Comparison of ENCODE assay signal across 16 cellular contexts in the genomic region with DNA sequence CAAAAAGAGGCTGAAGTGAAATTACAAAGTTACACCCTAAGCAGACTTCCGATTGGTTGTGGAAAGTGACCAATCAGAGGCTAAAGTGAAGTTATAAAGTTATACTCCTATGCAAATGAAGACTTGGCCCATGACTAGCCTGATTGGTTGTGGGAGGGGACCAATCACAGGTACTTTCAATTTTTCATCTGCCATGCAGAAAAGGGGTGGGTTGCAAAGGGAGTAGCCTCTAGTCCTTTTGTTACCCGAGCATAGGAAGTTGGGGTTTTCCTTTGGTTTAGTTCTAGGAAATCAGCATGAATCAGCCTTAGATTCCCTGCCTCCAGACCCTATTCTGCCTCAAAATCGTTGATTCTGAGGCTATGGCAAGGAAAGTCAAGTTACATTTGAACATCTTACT.
DNase-seq lines count a peak whose midpoint lies in the region; ATAC-seq and TF ChIP-seq lines count a peak whose summit lies in the region.
"Had no signal": no experiment of that assay in that cellular context is flagged by ENCODE, and none has a peak within 500 bp of the region (broad histone marks: within the 10 kb centered on the region; RNA-seq: fewer than 3 reads in every experiment).

No MANE protein-coding gene starts in this region.

- no peaks in the 10 kb centered on the region for H3K27me3 ChIP-seq in brain microvascular endothelial cell (replicated peaks)
- H3K27me3 ChIP-seq: gastrocnemius medialis, neural progenitor cell, right atrium auricular region had no signal

- peaks cover 5% of the 10 kb centered on the region for H3K27me3 Mint-ChIP-seq in activated naive CD4-positive, alpha-beta T cell treated with anti-CD3 and anti-CD28 coated beads, Interleukin-2, amount 10 ng/mL, durations not matched to agents 7 days and 5 days
- H3K27me3 Mint-ChIP-seq: activated naive CD8-positive, alpha-beta T cell; memory B cell had no signal

- H3K27ac Mint-ChIP-seq in activated naive CD4-positive, alpha-beta T cell treated with anti-CD3 and anti-CD28 coated beads, Interleukin-2, amount 10 ng/mL, durations not matched to agents 7 days and 5 days, result peak overlapping the region; percentile 67
- H3K27ac Mint-ChIP-seq: activated naive CD8-positive, alpha-beta T cell; memory B cell; neural progenitor cell had no signal

- CTCF ChIA-PET in activated naive CD4-positive, alpha-beta T cell treated with anti-CD3 and anti-CD28 coated beads, Interleukin-2, amount 10 ng/mL, durations not matched to agents 7 days and 5 days (lab: Charles Lee), result no interaction called here

- no peak for ATAC-seq in GM21447 (IDR thresholded peaks at IDR 0.05; ENCODE audit: unreplicated experiment)
- ATAC-seq: gastrocnemius medialis had no signal

- H3K4me3 ChIP-seq in brain microvascular endothelial cell (ENCODE audit: low read depth, low read length), result no peak overlapping the region
- H3K4me3 ChIP-seq: gastrocnemius medialis, neural progenitor cell, right atrium auricular region had no signal

- peaks cover 3% of the 10 kb centered on the region for H3K36me3 Mint-ChIP-seq in activated naive CD4-positive, alpha-beta T cell treated with anti-CD3 and anti-CD28 coated beads, Interleukin-2, amount 10 ng/mL, durations not matched to agents 7 days and 5 days
- H3K36me3 Mint-ChIP-seq: activated naive CD8-positive, alpha-beta T cell had no signal

- H3K36me3 ChIP-seq in brain microvascular endothelial cell (replicated peaks), result no peaks in the 10 kb centered on the region
- H3K36me3 ChIP-seq: gastrocnemius medialis, neural progenitor cell, right atrium auricular region, WERI-Rb-1 had no signal

- peak; percentile 38 for DNase-seq in activated naive CD4-positive, alpha-beta T cell treated with anti-CD3 and anti-CD28 coated beads, Interleukin-2, amount 10 ng/mL, durations not matched to agents 7 days and 5 days
- no peak for DNase-seq in activated naive CD4-positive, alpha-beta T cell treated with anti-CD3 and anti-CD28 coated beads, Interleukin-2, amount 50 U/mL, for 16 hours
- DNase-seq in NCI-H226 (peak; percentile 51), brain microvascular endothelial cell (peak; percentile 27), GM19238 (ENCODE audit: insufficient read length, low spot score) (no peak), foreskin melanocyte (no peak), DMS79 treated with DMSO at 0.1 percent for 48 hours (lab: John Stamatoyannopoulos, UW) (no peak)
- DNase-seq: gastrocnemius medialis, NCI-H1105, NCI-H2227 treated with DMSO at 0.1 percent for 48 hours, WERI-Rb-1 had no signal

- H3K4me3 Mint-ChIP-seq in activated naive CD4-positive, alpha-beta T cell treated with anti-CD3 and anti-CD28 coated beads, Interleukin-2, amount 10 ng/mL, durations not matched to agents 7 days and 5 days, result no peak overlapping the region
- H3K4me3 Mint-ChIP-seq: activated naive CD8-positive, alpha-beta T cell; memory B cell; neural progenitor cell had no signal

- no peak for TF ChIP-seq CTCF in brain microvascular endothelial cell (IDR thresholded peaks at IDR 0.05; ENCODE audit: low read depth, low read length, missing control alignments)

- in situ Hi-C loops in brain microvascular endothelial cell (cut with HindIII; ENCODE audit: low pct_ligation_motif_present, low sequenced_read_pairs), result no loop called here

- peaks cover 4% of the 10 kb centered on the region for H3K9me3 Mint-ChIP-seq in activated naive CD4-positive, alpha-beta T cell treated with anti-CD3 and anti-CD28 coated beads, Interleukin-2, amount 10 ng/mL, durations not matched to agents 7 days and 5 days
- H3K9me3 Mint-ChIP-seq: neural progenitor cell had no signal

- peaks cover 22% of the 10 kb centered on the region for H3K4me1 Mint-ChIP-seq in activated naive CD4-positive, alpha-beta T cell treated with anti-CD3 and anti-CD28 coated beads, Interleukin-2, amount 10 ng/mL, durations not matched to agents 7 days and 5 days
- H3K4me1 Mint-ChIP-seq: memory B cell, neural progenitor cell had no signal

- H3K27ac ChIP-seq in brain microvascular endothelial cell, result no peak overlapping the region
- H3K27ac ChIP-seq: gastrocnemius medialis, neural progenitor cell, right atrium auricular region, WERI-Rb-1 had no signal

Comparison
In these comparisons a context has a peak if more than half of its experiments do, and no peak if none do; other contexts are left out.
1. DNase-seq: peak in activated naive CD4-positive, alpha-beta T cell treated with anti-CD3 and anti-CD28 coated beads, Interleukin-2, amount 10 ng/mL, durations not matched to agents 7 days and 5 days (single experiment), NCI-H226 (single experiment) and brain microvascular endothelial cell (single experiment); none in activated naive CD4-positive, alpha-beta T cell treated with anti-CD3 and anti-CD28 coated beads, Interleukin-2, amount 50 U/mL, for 16 hours (single experiment), GM19238 (single experiment), foreskin melanocyte (single experiment) and DMS79 treated with DMSO at 0.1 percent for 48 hours (single experiment).